1 cellular context compared by ENCODE assay signal in the genomic region with DNA sequence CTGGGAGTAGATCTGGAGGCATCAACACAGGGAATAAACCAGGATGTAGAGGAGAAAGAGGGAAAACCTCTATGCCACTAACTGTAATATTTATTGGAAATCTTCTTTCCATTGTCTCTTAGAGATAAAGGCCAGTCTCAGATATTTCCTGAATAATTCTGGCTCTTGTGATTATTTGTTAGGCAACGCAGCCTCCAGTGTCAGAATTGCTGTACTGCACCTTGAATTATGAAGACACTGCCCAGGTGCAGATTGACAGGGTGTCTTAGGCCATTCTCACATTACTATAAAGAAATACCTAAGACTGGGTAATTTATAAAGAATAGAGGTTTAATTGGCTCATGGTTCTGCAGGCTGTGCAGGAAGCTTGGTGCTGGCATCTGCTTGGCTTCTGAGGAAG.
TF ChIP-seq lines count a peak whose summit lies in the region.

No MANE protein-coding gene starts in this region.

TF ChIP-seq in WTC11, 78 proteins besides CTCF, POLR2A, EP300 and RAD21 (continued from another document):
- TF ChIP-seq, protein P1, sequence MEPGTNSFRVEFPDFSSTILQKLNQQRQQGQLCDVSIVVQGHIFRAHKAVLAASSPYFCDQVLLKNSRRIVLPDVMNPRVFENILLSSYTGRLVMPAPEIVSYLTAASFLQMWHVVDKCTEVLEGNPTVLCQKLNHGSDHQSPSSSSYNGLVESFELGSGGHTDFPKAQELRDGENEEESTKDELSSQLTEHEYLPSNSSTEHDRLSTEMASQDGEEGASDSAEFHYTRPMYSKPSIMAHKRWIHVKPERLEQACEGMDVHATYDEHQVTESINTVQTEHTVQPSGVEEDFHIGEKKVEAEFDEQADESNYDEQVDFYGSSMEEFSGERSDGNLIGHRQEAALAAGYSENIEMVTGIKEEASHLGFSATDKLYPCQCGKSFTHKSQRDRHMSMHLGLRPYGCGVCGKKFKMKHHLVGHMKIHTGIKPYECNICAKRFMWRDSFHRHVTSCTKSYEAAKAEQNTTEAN (CRISPR knock-in tag; IDR thresholded peaks at IDR 0.05): no peak
- TF ChIP-seq, protein P2, sequence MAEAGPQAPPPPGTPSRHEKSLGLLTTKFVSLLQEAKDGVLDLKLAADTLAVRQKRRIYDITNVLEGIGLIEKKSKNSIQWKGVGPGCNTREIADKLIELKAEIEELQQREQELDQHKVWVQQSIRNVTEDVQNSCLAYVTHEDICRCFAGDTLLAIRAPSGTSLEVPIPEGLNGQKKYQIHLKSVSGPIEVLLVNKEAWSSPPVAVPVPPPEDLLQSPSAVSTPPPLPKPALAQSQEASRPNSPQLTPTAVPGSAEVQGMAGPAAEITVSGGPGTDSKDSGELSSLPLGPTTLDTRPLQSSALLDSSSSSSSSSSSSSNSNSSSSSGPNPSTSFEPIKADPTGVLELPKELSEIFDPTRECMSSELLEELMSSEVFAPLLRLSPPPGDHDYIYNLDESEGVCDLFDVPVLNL (CRISPR knock-in tag; IDR thresholded peaks at IDR 0.05; ENCODE audit: borderline replicate concordance, low read depth): no peak
- TF ChIP-seq ZNF263 (CRISPR knock-in tag; IDR thresholded peaks at IDR 0.05; ENCODE audit: low read depth): no peak
- TF ChIP-seq, protein P3, sequence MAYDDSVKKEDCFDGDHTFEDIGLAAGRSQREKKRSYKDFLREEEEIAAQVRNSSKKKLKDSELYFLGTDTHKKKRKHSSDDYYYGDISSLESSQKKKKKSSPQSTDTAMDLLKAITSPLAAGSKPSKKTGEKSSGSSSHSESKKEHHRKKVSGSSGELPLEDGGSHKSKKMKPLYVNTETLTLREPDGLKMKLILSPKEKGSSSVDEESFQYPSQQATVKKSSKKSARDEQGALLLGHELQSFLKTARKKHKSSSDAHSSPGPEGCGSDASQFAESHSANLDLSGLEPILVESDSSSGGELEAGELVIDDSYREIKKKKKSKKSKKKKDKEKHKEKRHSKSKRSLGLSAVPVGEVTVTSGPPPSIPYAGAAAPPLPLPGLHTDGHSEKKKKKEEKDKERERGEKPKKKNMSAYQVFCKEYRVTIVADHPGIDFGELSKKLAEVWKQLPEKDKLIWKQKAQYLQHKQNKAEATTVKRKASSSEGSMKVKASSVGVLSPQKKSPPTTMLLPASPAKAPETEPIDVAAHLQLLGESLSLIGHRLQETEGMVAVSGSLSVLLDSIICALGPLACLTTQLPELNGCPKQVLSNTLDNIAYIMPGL (CRISPR knock-in tag; IDR thresholded peaks at IDR 0.05): no peak
